ENCODE assay signal across 11 cellular contexts in genomic region chr6:11357285-11357684, GRCh38.
DNase-seq lines count a peak whose midpoint lies in the region; ATAC-seq and TF ChIP-seq lines count a peak whose summit lies in the region.
"Had no signal": no experiment of that assay in that cellular context is flagged by ENCODE, and none has a peak within 500 bp of the region (broad histone marks: within the 10 kb centered on the region; RNA-seq: fewer than 3 reads in every experiment).

No MANE protein-coding gene starts in this region.

- ATAC-seq in natural killer cell treated with Interleukin-12 subunit alpha and Interleukin-12 subunit beta and Interleukin-15 and Interleukin-18, amount 100 ng/mL, for 72 hours: no peak
- no peak for ATAC-seq in HG02970 (IDR thresholded peaks at IDR 0.05; ENCODE audit: low FRiP score, unreplicated experiment)

- DNase-seq in breast epithelium (ENCODE audit: low spot score in 2 of 2): no peak
- DNase-seq in MCF 10A (ENCODE audit: unreplicated experiment): no peak
- no peak for DNase-seq in epithelial cell of prostate (ENCODE audit: low read depth, low spot score)
- no peak for DNase-seq in natural killer cell treated with Interleukin-12 subunit alpha and Interleukin-12 subunit beta and Interleukin-15 and Interleukin-18, amount 100 ng/mL, for 72 hours (ENCODE audit: low spot score)
- peak; percentile 51 for DNase-seq in ureter (ENCODE audit: low spot score)
- DNase-seq in islet precursor cell: no peak
- no peak for DNase-seq in NCI-H345 (lab: John Stamatoyannopoulos, UW)
- DNase-seq: H7, NCI-H446, trophoblast cell had no signal

- peaks cover 9% of the 10 kb centered on the region for H3K9me3 Mint-ChIP-seq in MCF 10A (ENCODE audit: unreplicated experiment)
- H3K9me3 Mint-ChIP-seq in natural killer cell treated with Interleukin-12 subunit alpha and Interleukin-12 subunit beta and Interleukin-15 and Interleukin-18, amount 100 ng/mL, for 72 hours: peaks cover 12% of the 10 kb centered on the region

- POLR2A ChIA-PET in MCF 10A (lab: Yijun Ruan, JAX): no interaction called here

- no peaks in the 10 kb centered on the region for H3K36me3 ChIP-seq in breast epithelium

- no peak overlapping the region for H3K4me3 ChIP-seq in breast epithelium

- H3K9me3 ChIP-seq in breast epithelium: no peaks in the 10 kb centered on the region

- H3K27me3 ChIP-seq in breast epithelium: no peaks in the 10 kb centered on the region

- CTCF ChIA-PET in MCF 10A (lab: Yijun Ruan, JAX): no interaction called here

- no peaks in the 10 kb centered on the region for H3K36me3 Mint-ChIP-seq in MCF 10A (ENCODE audit: insufficient read depth, unreplicated experiment)
- H3K36me3 Mint-ChIP-seq in natural killer cell treated with Interleukin-12 subunit alpha and Interleukin-12 subunit beta and Interleukin-15 and Interleukin-18, amount 100 ng/mL, for 72 hours: peaks cover 58% of the 10 kb centered on the region

- intact Hi-C loops in breast epithelium (cut with DNase I; ENCODE audit: low total_unique reads): no loop called here
- intact Hi-C loops in MCF 10A (cut with micrococcal nuclease): no loop called here

- H3K4me3 Mint-ChIP-seq in MCF 10A (ENCODE audit: unreplicated experiment): no peak overlapping the region
- peak overlapping the region; percentile 39 for H3K4me3 Mint-ChIP-seq in natural killer cell treated with Interleukin-12 subunit alpha and Interleukin-12 subunit beta and Interleukin-15 and Interleukin-18, amount 100 ng/mL, for 72 hours

- no peak for TF ChIP-seq POLR2A in breast epithelium (IDR thresholded peaks at IDR 0.05)

- TF ChIP-seq CTCF in breast epithelium (IDR thresholded peaks at IDR 0.05) (no peak), MCF 10A (IDR thresholded peaks at IDR 0.05; ENCODE audit: unreplicated experiment) (no peak)

- H3K27ac ChIP-seq in breast epithelium (peak overlapping the region; percentile 72 to 84), epithelial cell of prostate (peak overlapping the region; percentile 57)

- H3K27ac Mint-ChIP-seq in MCF 10A (ENCODE audit: low read depth, unreplicated experiment): no peak overlapping the region
- H3K27ac Mint-ChIP-seq in natural killer cell treated with Interleukin-12 subunit alpha and Interleukin-12 subunit beta and Interleukin-15 and Interleukin-18, amount 100 ng/mL, for 72 hours: peak overlapping the region; percentile 20 to 83

- H3K4me1 Mint-ChIP-seq in MCF 10A (ENCODE audit: insufficient read depth, unreplicated experiment): peaks cover 5% of the 10 kb centered on the region
- peaks cover 66 to 80% of the 10 kb centered on the region in 2 donors for H3K4me1 Mint-ChIP-seq in natural killer cell treated with Interleukin-12 subunit alpha and Interleukin-12 subunit beta and Interleukin-15 and Interleukin-18, amount 100 ng/mL, for 72 hours (ENCODE audit: low read depth in 2 of 2)

- H3K4me1 ChIP-seq in breast epithelium: peaks cover 0 to 12% of the 10 kb centered on the region in 2 donors

- H3K27me3 Mint-ChIP-seq in MCF 10A (ENCODE audit: insufficient read depth, unreplicated experiment): no peaks in the 10 kb centered on the region
- H3K27me3 Mint-ChIP-seq in natural killer cell treated with Interleukin-12 subunit alpha and Interleukin-12 subunit beta and Interleukin-15 and Interleukin-18, amount 100 ng/mL, for 72 hours: no peaks in the 10 kb centered on the region

- BruUV-seq in MCF 10A (replicated peaks; lab: Mats Ljungman, UMichigan): no TSS peak
